ENCODE assay signal across 22 cellular contexts in the genomic region with DNA sequence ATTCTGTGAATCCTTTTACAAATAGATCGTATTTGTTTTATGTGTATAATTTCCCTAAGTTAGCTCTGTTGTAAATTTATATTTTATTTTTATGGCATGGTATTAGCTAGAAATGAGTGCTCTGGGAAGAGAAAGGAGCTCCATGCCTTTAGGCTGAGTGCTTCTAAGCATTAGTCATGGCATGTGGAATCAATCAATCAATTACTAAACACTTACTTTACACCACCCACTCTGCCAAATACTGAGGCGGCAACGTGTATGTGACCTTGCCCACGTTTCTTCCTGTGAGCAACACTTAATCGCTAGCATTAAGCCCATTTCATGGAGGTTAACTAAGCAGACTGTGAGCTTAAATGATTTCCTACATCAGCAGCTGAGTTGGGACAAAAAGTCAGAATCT. TPM values are rescaled to one million over a fixed set of nuclear protein-coding genes. Genes with fewer than 3 reads are reported as not detected.
DNase-seq lines count a peak whose midpoint lies in the region; ATAC-seq lines count a peak whose summit lies in the region.
"Had no signal": no experiment of that assay in that cellular context is flagged by ENCODE, and none has a peak within 500 bp of the region (broad histone marks: within the 10 kb centered on the region; RNA-seq: fewer than 3 reads in every experiment).

No MANE protein-coding gene starts in this region.

- no peak overlapping the region for H3K4ac ChIP-seq in mesendoderm (ENCODE audit: low read depth, low read length)

- WGBS in GM23248 (ENCODE audit: low coverage in 1 of 2, low lambda C conversion rate in 2 of 2, missing lambda C conversion rate in 2 of 2), 2 experiments = 1 to 3% methylated on average over 5 of the region's 5 CpGs
- no CpG with 5 or more reads among the region's 5 CpGs for WGBS in mesendoderm (ENCODE audit: extremely low coverage, insufficient coverage, low lambda C conversion rate)

- no peaks in the 10 kb centered on the region for H3K27me3 ChIP-seq in ACC112 (ENCODE audit: insufficient read depth, low read length)
- H3K27me3 ChIP-seq in GM23248 (replicated peaks; ENCODE audit: insufficient read depth) = no peaks in the 10 kb centered on the region
- H3K27me3 ChIP-seq in effector memory CD4-positive, alpha-beta T cell (replicated peaks; ENCODE audit: control insufficient read depth, insufficient read depth, low read length, poor library complexity, severe bottlenecking) = no peaks in the 10 kb centered on the region
- H3K27me3 ChIP-seq in mesendoderm (ENCODE audit: insufficient read depth, low read length, poor library complexity) = no peaks in the 10 kb centered on the region
- H3K27me3 ChIP-seq: tibial nerve had no signal

- in situ Hi-C loops in GM23248 (cut with MboI) = no loop called here

- no peak overlapping the region for H4K5ac ChIP-seq in mesendoderm (ENCODE audit: low read length)

- H3K4me2 ChIP-seq in GM23248 (ENCODE audit: unreplicated experiment) = peak overlapping the region; percentile 53
- H3K4me2 ChIP-seq in mesendoderm (ENCODE audit: low read length) = no peak overlapping the region
- H3K4me2 ChIP-seq: A549 had no signal

- H3K79me1 ChIP-seq in mesendoderm (ENCODE audit: low read length) = no peaks in the 10 kb centered on the region

- H4K8ac ChIP-seq in mesendoderm (ENCODE audit: low read depth, low read length) = no peak overlapping the region

- H3K9me3 Mint-ChIP-seq in activated T-cell treated with anti-CD3 and anti-CD28 coated beads, Interleukin-2, amount 50 U/mL, for 72 hours = no peaks in the 10 kb centered on the region
- H3K9me3 Mint-ChIP-seq: activated CD4-positive, alpha-beta T cell treated with anti-CD3 and anti-CD28 coated beads, Interleukin-2, amount 10 ng/mL, durations not matched to agents 7 days and 5 days; endodermal cell; stimulated activated naive B cell treated with anti-CD40 and anti-IgM and Interleukin-4, amounts not matched to agents 10 μg/mL and 1 μg/mL and 100 μg/mL, for 72 hours had no signal

- peak overlapping the region; percentile 64 for H3K27ac ChIP-seq in ACC112 (ENCODE audit: low read depth, low read length)
- H3K27ac ChIP-seq in GM23248 = peak overlapping the region; percentile 33
- no peak overlapping the region for H3K27ac ChIP-seq in effector memory CD4-positive, alpha-beta T cell (ENCODE audit: insufficient read depth, low read length, poor library complexity, severe bottlenecking)
- no peak overlapping the region for H3K27ac ChIP-seq in mesendoderm (ENCODE audit: low read depth, low read length)
- H3K27ac ChIP-seq: A549, tibial nerve had no signal

- H3K36me3 ChIP-seq in ACC112 (ENCODE audit: insufficient read depth, low read length) (no peaks in the 10 kb centered on the region), GM23248 (ENCODE audit: low read depth) (no peaks in the 10 kb centered on the region), mesendoderm (ENCODE audit: control insufficient read depth, insufficient read depth, low read length) (no peaks in the 10 kb centered on the region)
- H3K36me3 ChIP-seq in effector memory CD4-positive, alpha-beta T cell (ENCODE audit: control insufficient read depth, insufficient read depth, low read length) = no peaks in the 10 kb centered on the region
- H3K36me3 ChIP-seq: tibial nerve had no signal

- H3K4me3 ChIP-seq in ACC112 (ENCODE audit: low read depth, low read length) = no peak overlapping the region
- 0 out of 2 replicates have a peak overlapping the region, but pooled peaks have one; percentile 5 for H3K4me3 ChIP-seq in GM23248
- no peak overlapping the region for H3K4me3 ChIP-seq in effector memory CD4-positive, alpha-beta T cell (ENCODE audit: insufficient read depth, low read depth, low read length, poor library complexity, severe bottlenecking)
- no peak overlapping the region for H3K4me3 ChIP-seq in mesendoderm (ENCODE audit: low read length)
- H3K4me3 ChIP-seq: A549, mucosa of descending colon, tibial nerve had no signal

- H3F3A ChIP-seq in GM23248 (ENCODE audit: insufficient read depth) = no peaks in the 10 kb centered on the region

- H3K27ac Mint-ChIP-seq in activated T-cell treated with anti-CD3 and anti-CD28 coated beads, Interleukin-2, amount 50 U/mL, for 72 hours = no peak overlapping the region
- H3K27ac Mint-ChIP-seq: activated CD4-positive, alpha-beta T cell treated with anti-CD3 and anti-CD28 coated beads, Interleukin-2, amount 10 ng/mL, durations not matched to agents 7 days and 5 days; endodermal cell; stimulated activated naive B cell treated with anti-CD40 and anti-IgM and Interleukin-4, amounts not matched to agents 10 μg/mL and 1 μg/mL and 100 μg/mL, for 72 hours had no signal

- H3K18ac ChIP-seq in mesendoderm (ENCODE audit: low read length) = no peak overlapping the region

- H3K56ac ChIP-seq in mesendoderm (ENCODE audit: low read length) = no peak overlapping the region

- H3K4me1 Mint-ChIP-seq in activated T-cell treated with anti-CD3 and anti-CD28 coated beads, Interleukin-2, amount 50 U/mL, for 72 hours (ENCODE audit: low read depth) = no peaks in the 10 kb centered on the region
- H3K4me1 Mint-ChIP-seq: activated CD4-positive, alpha-beta T cell treated with anti-CD3 and anti-CD28 coated beads, Interleukin-2, amount 10 ng/mL, durations not matched to agents 7 days and 5 days; endodermal cell; stimulated activated naive B cell treated with anti-CD40 and anti-IgM and Interleukin-4, amounts not matched to agents 10 μg/mL and 1 μg/mL and 100 μg/mL, for 72 hours had no signal

- no peaks in the 10 kb centered on the region for H3K36me3 Mint-ChIP-seq in activated T-cell treated with anti-CD3 and anti-CD28 coated beads, Interleukin-2, amount 50 U/mL, for 72 hours (ENCODE audit: insufficient read depth in 2 of 2)
- H3K36me3 Mint-ChIP-seq: stimulated activated naive B cell treated with anti-CD40 and anti-IgM and Interleukin-4, amounts not matched to agents 10 μg/mL and 1 μg/mL and 100 μg/mL, for 72 hours had no signal

- H2AFZ ChIP-seq in ACC112 (ENCODE audit: low read length, unreplicated experiment) (peak overlapping the region; percentile 96), GM23248 (0 out of 2 replicates have a peak overlapping the region, but pooled peaks have one; percentile 1)

- no peaks in the 10 kb centered on the region for H3K9me3 ChIP-seq in GM23248 (ENCODE audit: low read depth)
- H3K9me3 ChIP-seq in effector memory CD4-positive, alpha-beta T cell (ENCODE audit: control insufficient read depth, low read length) = no peaks in the 10 kb centered on the region
- H3K9me3 ChIP-seq: A549, mucosa of descending colon, tibial nerve had no signal

- no peak overlapping the region for H3K4me3 Mint-ChIP-seq in activated T-cell treated with anti-CD3 and anti-CD28 coated beads, Interleukin-2, amount 50 U/mL, for 72 hours
- H3K4me3 Mint-ChIP-seq: activated CD4-positive, alpha-beta T cell treated with anti-CD3 and anti-CD28 coated beads, Interleukin-2, amount 10 ng/mL, durations not matched to agents 7 days and 5 days; endodermal cell; stimulated activated naive B cell treated with anti-CD40 and anti-IgM and Interleukin-4, amounts not matched to agents 10 μg/mL and 1 μg/mL and 100 μg/mL, for 72 hours had no signal

- H3K4me1 ChIP-seq in ACC112 (ENCODE audit: control insufficient read depth, insufficient read depth, low read length, unreplicated experiment) = peaks cover 6% of the 10 kb centered on the region
- peaks cover 9% of the 10 kb centered on the region; the same call in 1 of the 2 replicates for H3K4me1 ChIP-seq in GM23248 (ENCODE audit: insufficient read depth)
- H3K4me1 ChIP-seq in effector memory CD4-positive, alpha-beta T cell (ENCODE audit: control insufficient read depth, insufficient read depth, low read length, poor library complexity, severe bottlenecking) = no peaks in the 10 kb centered on the region
- no peaks in the 10 kb centered on the region for H3K4me1 ChIP-seq in mesendoderm (ENCODE audit: control insufficient read depth, low read depth, low read length)
- H3K4me1 ChIP-seq: A549, tibial nerve had no signal

- H2BK5ac ChIP-seq in mesendoderm (ENCODE audit: low read length) = no peak overlapping the region

- H3K23ac ChIP-seq in mesendoderm (ENCODE audit: low read length) = no peak overlapping the region

- ATAC-seq in SK-N-SH treated with all-trans-retinoic acid at 6 μM for 48 hours = peak; percentile 97
- ATAC-seq in activated T-cell treated with anti-CD3 and anti-CD28 coated beads, Interleukin-2, amount 50 U/mL, for 72 hours (replicated peaks in 1 of 2) = no peak
- ATAC-seq: A549; left colon; mucosa of descending colon; Panc1; stimulated activated naive B cell treated with anti-CD40 and anti-IgM and Interleukin-4, amounts not matched to agents 10 μg/mL and 1 μg/mL and 100 μg/mL, for 72 hours had no signal

- no peak overlapping the region for H2BK15ac ChIP-seq in mesendoderm (replicated peaks; ENCODE audit: low read depth)

- H4K20me1 ChIP-seq in GM23248 (ENCODE audit: insufficient read depth) = no peaks in the 10 kb centered on the region

- H2BK120ac ChIP-seq in mesendoderm (ENCODE audit: low read depth, low read length) = no peak overlapping the region

- H3K27me3 Mint-ChIP-seq in activated T-cell treated with anti-CD3 and anti-CD28 coated beads, Interleukin-2, amount 50 U/mL, for 72 hours (ENCODE audit: low read depth) = no peaks in the 10 kb centered on the region
- H3K27me3 Mint-ChIP-seq: activated CD4-positive, alpha-beta T cell treated with anti-CD3 and anti-CD28 coated beads, Interleukin-2, amount 10 ng/mL, durations not matched to agents 7 days and 5 days had no signal

- H3K79me2 ChIP-seq in ACC112 (ENCODE audit: control insufficient read depth, insufficient read depth, low read length, unreplicated experiment) (no peaks in the 10 kb centered on the region), GM23248 (ENCODE audit: insufficient read depth) (no peaks in the 10 kb centered on the region), mesendoderm (ENCODE audit: control insufficient read depth, insufficient read depth, low read length) (no peaks in the 10 kb centered on the region)

- no peak overlapping the region for H2AK5ac ChIP-seq in mesendoderm (ENCODE audit: low read length)

- no peaks in the 10 kb centered on the region for H3K9me2 ChIP-seq in GM23248 (ENCODE audit: insufficient read depth)

- H3K9ac ChIP-seq in GM23248 (no peak overlapping the region), mesendoderm (ENCODE audit: low read length) (no peak overlapping the region)

- DNase-seq in GM23248 (peak; percentile 93), fibroblast of peridontal ligament (ENCODE audit: extremely low read depth) (peak; percentile 82), mesendoderm (no peak), putamen (ENCODE audit: low spot score) (no peak)
- DNase-seq in effector memory CD4-positive, alpha-beta T cell = no peak
- no peak for DNase-seq in activated T-cell treated with anti-CD3 and anti-CD28 coated beads, Interleukin-2, amount 50 U/mL, for 72 hours
- DNase-seq: activated CD4-positive, alpha-beta T cell treated with anti-CD3 and anti-CD28 coated beads, Interleukin-2, amount 10 ng/mL, durations not matched to agents 7 days and 5 days; activated CD8-positive, alpha-beta memory T cell treated with anti-CD3 and anti-CD28 coated beads, Interleukin-2, amount 50 U/mL, for 48 hours; activated gamma-delta T cell treated with Interleukin-2 at 50 U/mL for 16 hours; cerebellar nuclear complex; endodermal cell; left colon; mucosa of descending colon; NCI-H1436; NCI-H82; stimulated activated CD4-positive, alpha-beta T cell treated with anti-CD3 and anti-CD28 coated beads, Interleukin-15, amount 100 ng/mL, for 24 hours; stimulated activated naive B cell treated with anti-CD40 and anti-IgM and Interleukin-4, amounts not matched to agents 10 μg/mL and 1 μg/mL and 100 μg/mL, for 72 hours had no signal

RNA-seq across cellular contexts. Expression of a gene that starts 7.2 kb away (rescaled TPM):
- not detected in 2 replicates for total RNA-seq in GM23248 (2014; rRNA removed; shearing (Covaris generic))
- not detected in 2 replicates for polyA plus RNA-seq in GM23248 (2016; fragmentation: Nextera tagmentation; extraction: Ambion mirVana)
- not detected for total RNA-seq in activated T-cell treated with anti-CD3 and anti-CD28 coated beads, Interleukin-2, amount 50 U/mL, for 72 hours
- not detected for polyA plus RNA-seq in mesendoderm (2013, experiment 1 of 2)
- polyA plus RNA-seq in mesendoderm (2013, experiment 2 of 2) = not detected
- total RNA-seq: activated CD4-positive, alpha-beta T cell treated with anti-CD3 and anti-CD28 coated beads, Interleukin-2, amount 10 ng/mL, durations not matched to agents 7 days and 5 days; endodermal cell; left colon; mucosa of descending colon; tibial nerve had no signal
- polyA plus RNA-seq: A549 had no signal

RNA-seq across cellular contexts. Expression of a gene that starts 48.5 kb away (rescaled TPM):
- not detected in 2 replicates for total RNA-seq in GM23248 (2014; rRNA removed; shearing (Covaris generic))
- 0.36 TPM in 1 of 2 replicates, not detected in the other for polyA plus RNA-seq in GM23248 (2016; fragmentation: Nextera tagmentation; extraction: Ambion mirVana)
- total RNA-seq in activated T-cell treated with anti-CD3 and anti-CD28 coated beads, Interleukin-2, amount 50 U/mL, for 72 hours = not detected
- 0.69 TPM for polyA plus RNA-seq in mesendoderm (2013, experiment 1 of 2)
- polyA plus RNA-seq in mesendoderm (2013, experiment 2 of 2) = 0.76 TPM
- total RNA-seq: activated CD4-positive, alpha-beta T cell treated with anti-CD3 and anti-CD28 coated beads, Interleukin-2, amount 10 ng/mL, durations not matched to agents 7 days and 5 days had no signal

Comparison
In these comparisons a context has a peak if more than half of its experiments do, and no peak if none do; other contexts are left out.
1. H3K27ac ChIP-seq: peak in ACC112 (single experiment) and GM23248 (single experiment); none in effector memory CD4-positive, alpha-beta T cell (single experiment) and mesendoderm (single experiment).
2. DNase-seq: peak in GM23248 (single experiment) and fibroblast of peridontal ligament (single experiment); none in effector memory CD4-positive, alpha-beta T cell (0 of 3), activated T-cell treated with anti-CD3 and anti-CD28 coated beads, Interleukin-2, amount 50 U/mL, for 72 hours (0 of 2), mesendoderm (single experiment) and putamen (single experiment).